In genomic region chr12:112907415-112908157, GRCh38 we compare ENCODE assay signal across 8 cellular contexts.
A peak's percentile ranks its signal among the peaks of the same experiment; 100 is the strongest.
DNase-seq lines count a peak whose midpoint lies in the region; ATAC-seq lines count a peak whose summit lies in the region.

No MANE protein-coding gene starts in this region.

- H3K27ac Mint-ChIP-seq in effector memory CD8-positive, alpha-beta T cell = peak overlapping the region; percentile 81 to 98

- peak overlapping the region; percentile 83 to 99 for H3K4me3 Mint-ChIP-seq in effector memory CD8-positive, alpha-beta T cell

- peaks cover 9% of the 10 kb centered on the region for H3K36me3 Mint-ChIP-seq in effector memory CD8-positive, alpha-beta T cell (ENCODE audit: insufficient read depth)

- peak; percentile 48 for ATAC-seq in GM21515 (IDR thresholded peaks at IDR 0.05; ENCODE audit: unreplicated experiment)
- peak; percentile 26 for ATAC-seq in effector memory CD8-positive, alpha-beta T cell (replicated peaks)

- H3K27me3 Mint-ChIP-seq in effector memory CD8-positive, alpha-beta T cell = no peaks in the 10 kb centered on the region

- H3K9me3 ChIP-seq in KOPT-K1 (ENCODE audit: insufficient read depth, low read length, poor library complexity, severe bottlenecking) = peaks cover 8% of the 10 kb centered on the region

- no peaks in the 10 kb centered on the region for H3K36me3 ChIP-seq in KOPT-K1 (ENCODE audit: insufficient read depth, low read length)

- no peak for DNase-seq in effector memory CD8-positive, alpha-beta T cell
- peak; percentile 8 for DNase-seq in putamen (ENCODE audit: low spot score)
- no peak for DNase-seq in SHP77 (lab: John Stamatoyannopoulos, UW)
- no peak for DNase-seq in HuH-7.5 (ENCODE audit: low spot score)
- DNase-seq in SW 1271 (lab: John Stamatoyannopoulos, UW) = no peak

- H3K27ac ChIP-seq in KOPT-K1 (ENCODE audit: low read depth, low read length, poor library complexity, severe bottlenecking) = peak overlapping the region; percentile 46

- peaks cover 45 to 47% of the 10 kb centered on the region in 2 donors for H3K4me1 Mint-ChIP-seq in effector memory CD8-positive, alpha-beta T cell (ENCODE audit: low read depth in 2 of 2)

- H3K9me3 Mint-ChIP-seq in effector memory CD8-positive, alpha-beta T cell = no peaks in the 10 kb centered on the region

- H3K4me3 ChIP-seq in GM08714 (ENCODE audit: low read length) = peak overlapping the region; percentile 91
